1 cellular context compared by ENCODE assay signal in genomic region chr1:109933856-109934711, GRCh38.
A peak's percentile ranks its signal among the peaks of the same experiment; 100 is the strongest.
TF ChIP-seq lines count a peak whose summit lies in the region.

No MANE protein-coding gene starts in this region.

TF ChIP-seq in HepG2, 621 proteins besides CTCF, POLR2A, EP300 and RAD21 (continued from another document and continues in another):
- TF ChIP-seq NCOA2 (CRISPR knock-in tag; IDR thresholded peaks at IDR 0.05) (no peak), ZFP91 (CRISPR knock-in tag; IDR thresholded peaks at IDR 0.05; ENCODE audit: borderline replicate concordance) (peak; percentile 68; the same call in 1 of the 2 replicates), ZNF326 (CRISPR knock-in tag; IDR thresholded peaks at IDR 0.05; ENCODE audit: borderline replicate concordance) (no peak), MAFK (conservative IDR thresholded peaks at IDR 0.05 in 1 of 2, IDR thresholded peaks at IDR 0.05 in 1 of 2; ENCODE audit: low read length in 2 of 2) (peak; percentile 17 to 45; a peak in 3 of 4 replicates), ZNF607 (CRISPR knock-in tag; IDR thresholded peaks at IDR 0.05; ENCODE audit: borderline replicate concordance) (peak; percentile 45; the same call in 1 of the 2 replicates), WIZ (CRISPR knock-in tag; IDR thresholded peaks at IDR 0.05) (0 out of 2 replicates have a peak, but pooled peaks have one; percentile 23), ZNF652 (CRISPR knock-in tag; IDR thresholded peaks at IDR 0.05; ENCODE audit: borderline replicate concordance, low read depth) (no peak), HOXA5 (CRISPR knock-in tag; IDR thresholded peaks at IDR 0.05) (no peak), ZNF614 (CRISPR knock-in tag; IDR thresholded peaks at IDR 0.05; ENCODE audit: borderline replicate concordance) (no peak), ZNF337 (CRISPR knock-in tag; IDR thresholded peaks at IDR 0.05; ENCODE audit: borderline replicate concordance, low read depth) (0 out of 2 replicates have a peak, but pooled peaks have one; percentile 16), ZNF563 (CRISPR knock-in tag; IDR thresholded peaks at IDR 0.05) (0 out of 2 replicates have a peak, but pooled peaks have one; percentile 33), NR2F2 (IDR thresholded peaks at IDR 0.05; ENCODE audit: borderline replicate concordance, low read depth) (0 out of 2 replicates have a peak, but pooled peaks have one; percentile 23), SNAPC5 (CRISPR knock-in tag; IDR thresholded peaks at IDR 0.05; ENCODE audit: borderline replicate concordance) (0 out of 2 replicates have a peak, but pooled peaks have one; percentile 3), NR2F6 (IDR thresholded peaks at IDR 0.05) (no peak), NR2F6 (CRISPR knock-in tag; IDR thresholded peaks at IDR 0.05) (0 out of 2 replicates have a peak, but pooled peaks have one; percentile 44), ZNF230 (CRISPR knock-in tag; IDR thresholded peaks at IDR 0.05) (0 out of 2 replicates have a peak, but pooled peaks have one; percentile 18), ZSCAN21 (CRISPR knock-in tag; IDR thresholded peaks at IDR 0.05; ENCODE audit: borderline replicate concordance) (no peak), MXD3 (CRISPR knock-in tag; IDR thresholded peaks at IDR 0.05) (0 out of 2 replicates have a peak, but pooled peaks have one; percentile 22), ZNF407 (CRISPR knock-in tag; IDR thresholded peaks at IDR 0.05; ENCODE audit: not compliant biosample characterization) (peak; percentile 44), ZNF644 (CRISPR knock-in tag; IDR thresholded peaks at IDR 0.05; ENCODE audit: low read depth) (peak; percentile 58; the same call in 1 of the 2 replicates), TMF1 (CRISPR knock-in tag; IDR thresholded peaks at IDR 0.05; ENCODE audit: low read depth) (0 out of 2 replicates have a peak, but pooled peaks have one; percentile 35), KAT8 (CRISPR knock-in tag; IDR thresholded peaks at IDR 0.05) (0 out of 2 replicates have a peak, but pooled peaks have one; percentile 22), ONECUT2 (CRISPR knock-in tag; IDR thresholded peaks at IDR 0.05) (no peak), ELF3 (CRISPR knock-in tag; IDR thresholded peaks at IDR 0.05) (0 out of 2 replicates have a peak, but pooled peaks have one; percentile 12), ZNF704 (CRISPR knock-in tag; IDR thresholded peaks at IDR 0.05; ENCODE audit: borderline replicate concordance) (no peak), HNF1A (IDR thresholded peaks at IDR 0.05; ENCODE audit: low read depth) (peak; percentile 18; the same call in 1 of the 2 replicates), HNF1A (CRISPR knock-in tag; IDR thresholded peaks at IDR 0.05; ENCODE audit: borderline replicate concordance) (no peak), ZNF34 (CRISPR knock-in tag; IDR thresholded peaks at IDR 0.05; ENCODE audit: borderline replicate concordance) (0 out of 2 replicates have a peak, but pooled peaks have one; percentile 12), ZNF605 (CRISPR knock-in tag; IDR thresholded peaks at IDR 0.05) (no peak), ZNF558 (CRISPR knock-in tag; IDR thresholded peaks at IDR 0.05; ENCODE audit: borderline replicate concordance) (no peak), ATRX (CRISPR knock-in tag; IDR thresholded peaks at IDR 0.05; ENCODE audit: borderline replicate concordance) (no peak), SAP130 (CRISPR knock-in tag; IDR thresholded peaks at IDR 0.05; ENCODE audit: low read depth) (peak; percentile 32; the same call in 1 of the 2 replicates), ZNF224 (CRISPR knock-in tag; IDR thresholded peaks at IDR 0.05) (no peak), RNF219 (CRISPR knock-in tag; IDR thresholded peaks at IDR 0.05) (no peak), NFKBIZ (CRISPR knock-in tag; IDR thresholded peaks at IDR 0.05) (no peak), MAFF (IDR thresholded peaks at IDR 0.05; ENCODE audit: low read depth, low read length) (no peak), FOXO1 (CRISPR knock-in tag; IDR thresholded peaks at IDR 0.05) (no peak), ZNF296 (CRISPR knock-in tag; conservative IDR thresholded peaks at IDR 0.05) (0 out of 2 replicates have a peak, but pooled peaks have one; percentile 33), KLF13 (CRISPR knock-in tag; IDR thresholded peaks at IDR 0.05) (no peak), IRF2 (CRISPR knock-in tag; IDR thresholded peaks at IDR 0.05) (0 out of 2 replicates have a peak, but pooled peaks have one; percentile 20), ZFX (CRISPR knock-in tag; IDR thresholded peaks at IDR 0.05; ENCODE audit: low read depth) (peak; percentile 27; the same call in 1 of the 2 replicates), ZNF746 (CRISPR knock-in tag; IDR thresholded peaks at IDR 0.05) (peak; percentile 25; the same call in 1 of the 2 replicates), TEAD3 (CRISPR knock-in tag; optimal IDR thresholded peaks at IDR 0.05; ENCODE audit: borderline replicate concordance) (peak; percentile 58), ZBTB8A (CRISPR knock-in tag; IDR thresholded peaks at IDR 0.05; ENCODE audit: borderline replicate concordance, low read depth) (no peak; the same call in 1 of the 2 replicates), ZNF619 (CRISPR knock-in tag; IDR thresholded peaks at IDR 0.05) (no peak)
